ENCODE assay signal across 8 cellular contexts in the genomic region with DNA sequence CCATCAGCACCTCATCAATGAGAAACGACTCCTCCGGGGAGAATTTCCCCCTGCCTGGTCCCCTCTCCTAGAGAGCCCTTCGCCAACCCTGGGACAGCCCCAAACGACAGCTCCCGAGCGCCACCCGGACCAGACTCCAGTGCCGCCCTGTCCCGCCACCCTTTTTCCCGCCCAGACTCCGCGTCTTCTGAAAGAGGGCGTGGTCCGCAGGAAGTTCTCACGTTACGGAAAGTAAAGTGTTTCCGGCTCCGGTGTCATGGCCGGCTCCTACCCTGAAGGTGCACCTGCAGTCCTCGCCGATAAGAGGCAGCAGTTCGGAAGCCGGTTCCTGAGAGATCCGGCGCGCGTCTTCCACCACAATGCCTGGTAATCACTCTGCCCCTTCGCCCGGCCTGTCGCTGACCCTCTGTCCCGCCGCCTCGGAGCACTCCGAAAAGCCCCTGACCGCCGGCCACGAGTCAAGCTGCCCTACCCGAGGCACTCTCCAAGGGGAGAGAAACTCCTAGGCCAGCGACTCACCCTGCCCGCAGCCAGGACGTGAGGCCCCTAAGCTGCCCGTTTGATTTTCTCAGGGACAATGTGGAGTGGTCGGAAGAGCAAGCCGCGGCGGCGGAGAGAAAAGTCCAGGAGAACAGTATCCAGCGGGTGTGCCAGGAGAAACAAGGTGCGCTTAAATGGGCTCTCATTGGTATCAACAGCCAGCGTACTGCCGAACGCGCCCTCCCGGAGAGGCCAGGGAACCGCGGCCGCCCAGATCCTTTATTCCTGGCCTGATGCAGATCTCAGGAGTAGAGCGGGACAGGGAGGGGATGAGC. TPM values are rescaled to one million over a fixed set of nuclear protein-coding genes. Genes with fewer than 3 reads are reported as not detected.
DNase-seq lines count a peak whose midpoint lies in the region; TF ChIP-seq lines count a peak whose summit lies in the region.
"Not testable (repeated sequence)": the region's sequence is repeated elsewhere in the genome, so short reads cannot be mapped to it uniquely, and the experiment has no call there.

Gene METTL2A (plus strand): TSS at position 251 of the 815 bp plus-strand sequence. CDS start 6 bp downstream, at position 257.

- H4K20me1 ChIP-seq in neural progenitor cell (ENCODE audit: low read depth): not testable (repeated sequence)

- not testable (repeated sequence) for H3K36me3 Mint-ChIP-seq in neural progenitor cell

- H3K27ac Mint-ChIP-seq in neural progenitor cell: peak within 1 kb of the TSS; percentile 97

- H3K9me3 Mint-ChIP-seq in neural progenitor cell: not testable (repeated sequence)

- peak within 1 kb of the TSS; percentile 77 for H2AFZ ChIP-seq in neural progenitor cell (replicated peaks)

- peaks cover 28% of the 10 kb centered on the region for H3K79me2 ChIP-seq in neural progenitor cell (ENCODE audit: low read depth)

- peak within 1 kb of the TSS; percentile 87 for H3K4me2 ChIP-seq in neural progenitor cell

- not testable (repeated sequence) for H3F3A ChIP-seq in neural progenitor cell (ENCODE audit: low read depth)

- not testable (repeated sequence) for H3K9me3 ChIP-seq in MG63; neural progenitor cell (ENCODE audit: low read depth); stomach smooth muscle (ENCODE audit: control insufficient read depth in 2 of 2, low read length in 2 of 2)

- H3K4me1 Mint-ChIP-seq in neural progenitor cell: peaks cover 18% of the 10 kb centered on the region

- H3K36me3 ChIP-seq in MG63: peaks cover 16% of the 10 kb centered on the region
- not testable (repeated sequence) for H3K36me3 ChIP-seq in neural progenitor cell; stomach smooth muscle (ENCODE audit: control insufficient read depth in 2 of 2, insufficient read depth in 2 of 2, low read length in 2 of 2)

- not testable (repeated sequence) for H3K4me1 ChIP-seq in neural progenitor cell; stomach smooth muscle (ENCODE audit: control insufficient read depth, insufficient read depth, low read length)

- H3K4me3 ChIP-seq in MG63 (peak within 1 kb of the TSS; percentile 81), foreskin fibroblast (ENCODE audit: low read depth in 1 of 2, low read length in 2 of 2) (peak within 1 kb of the TSS; percentile 49 to 69), neural progenitor cell (peak within 1 kb of the TSS; percentile 85), stomach smooth muscle (ENCODE audit: low read length in 2 of 2) (peak within 1 kb of the TSS; percentile 67 to 83)

- H3K27me3 Mint-ChIP-seq in neural progenitor cell (ENCODE audit: insufficient read depth, low read depth): not testable (repeated sequence)

- TF ChIP-seq CTCF in foreskin fibroblast (IDR thresholded peaks at IDR 0.05; ENCODE audit: low read depth, low read length) (peak; percentile 18), neural progenitor cell (IDR thresholded peaks at IDR 0.05) (peak; percentile 51)

- DNase-seq in GM03348 (ENCODE audit: low spot score): peak; percentile 84
- DNase-seq in HCEC 1CT: peak; percentile 78
- DNase-seq in MG63: peak; percentile 90
- peak; percentile 92 to 93 for DNase-seq in SHP77 (lab: John Stamatoyannopoulos, UW)
- peak; percentile 76 for DNase-seq in activated effector memory CD4-positive, alpha-beta T cell treated with Interleukin-2 at 50 U/mL for 16 hours
- DNase-seq in foreskin fibroblast: peak; percentile 72 to 90
- DNase-seq in neural progenitor cell (ENCODE audit: low spot score): peak; percentile 96

- H3K27me3 ChIP-seq in MG63; neural progenitor cell; stomach smooth muscle (ENCODE audit: control insufficient read depth in 1 of 2, insufficient read depth in 2 of 2, low read length in 2 of 2): not testable (repeated sequence)

- H3K27ac ChIP-seq in neural progenitor cell (peak within 1 kb of the TSS; percentile 80), stomach smooth muscle (ENCODE audit: low read length) (peak within 1 kb of the TSS; percentile 24)

- peak within 1 kb of the TSS; percentile 97 for H3K4me3 Mint-ChIP-seq in neural progenitor cell

- peak within 1 kb of the TSS; percentile 83 for H3K9ac ChIP-seq in neural progenitor cell
- H3K9ac ChIP-seq in stomach smooth muscle (ENCODE audit: low read length in 2 of 2): peak within 1 kb of the TSS; percentile 66 to 68

RNA-seq across cellular contexts. Expression of gene METTL2A, which starts in this region (rescaled TPM):
- 25.4 and 46.0 TPM in 2 replicates for total RNA-seq in MG63 (2014; rRNA removed; shearing (Covaris generic); ENCODE audit: low replicate concordance)
- total RNA-seq in neural progenitor cell (ENCODE audit: low replicate concordance): 35.6 and 35.7 TPM in 2 replicates

Comparison
In these comparisons a context has a peak if more than half of its experiments do, and no peak if none do; other contexts are left out.
1. Peak in every context shown above with its lines: DNase-seq, H3K4me3 ChIP-seq and H3K27ac ChIP-seq.